8 cellular contexts compared by ENCODE assay signal in genomic region chr1:32072622-32073386, GRCh38. TPM values are rescaled to one million over a fixed set of nuclear protein-coding genes. Genes with fewer than 3 reads are reported as not detected.
DNase-seq lines count a peak whose midpoint lies in the region; ATAC-seq and TF ChIP-seq lines count a peak whose summit lies in the region.

Gene TMEM39B, plus strand, starts transcription at chr1:32072939. Its CDS starts 109 bp downstream, at chr1:32073048.

- peaks cover 14% of the 10 kb centered on the region for H3F3A ChIP-seq in DOHH2 (ENCODE audit: control insufficient read depth, insufficient read depth)
- H3F3A ChIP-seq in GM23248 (ENCODE audit: insufficient read depth), result peaks cover 24% of the 10 kb centered on the region

- ATAC-seq in activated T-cell treated with anti-CD3 and anti-CD28 coated beads, Interleukin-2, amount 50 U/mL, for 72 hours (replicated peaks in 1 of 2), result peak; percentile 89 to 90

- H3K4me1 Mint-ChIP-seq in activated T-cell treated with anti-CD3 and anti-CD28 coated beads, Interleukin-2, amount 50 U/mL, for 72 hours (ENCODE audit: low read depth), result peaks cover 45% of the 10 kb centered on the region

- no peaks in the 10 kb centered on the region for H3K9me2 ChIP-seq in DOHH2 (replicated peaks; ENCODE audit: control insufficient read depth, low read length)
- no peaks in the 10 kb centered on the region for H3K9me2 ChIP-seq in GM23248 (ENCODE audit: insufficient read depth)

- H3K36me3 Mint-ChIP-seq in activated T-cell treated with anti-CD3 and anti-CD28 coated beads, Interleukin-2, amount 50 U/mL, for 72 hours (ENCODE audit: insufficient read depth in 2 of 2), result peaks cover 1 to 7% of the 10 kb centered on the region in 2 donors

- H4K20me1 ChIP-seq in DOHH2 (ENCODE audit: control insufficient read depth, insufficient read depth, low read depth, low read length) (peaks cover 6% of the 10 kb centered on the region; the same call in 1 of the 2 replicates), GM23248 (ENCODE audit: insufficient read depth) (no peaks in the 10 kb centered on the region)

- H3K9me3 Mint-ChIP-seq in activated T-cell treated with anti-CD3 and anti-CD28 coated beads, Interleukin-2, amount 50 U/mL, for 72 hours, result no peaks in the 10 kb centered on the region

- no peaks in the 10 kb centered on the region for H3K27me3 Mint-ChIP-seq in activated T-cell treated with anti-CD3 and anti-CD28 coated beads, Interleukin-2, amount 50 U/mL, for 72 hours (ENCODE audit: low read depth)

- DNase-seq in GM23248 (peak; percentile 99), Kasumi-1 (lab: John Stamatoyannopoulos, UW) (peak; percentile 94 to 95), RKO (ENCODE audit: low spot score) (peak; percentile 96), esophagus muscularis mucosa (ENCODE audit: extremely low spot score) (peak; percentile 98), myocyte (ENCODE audit: low read depth) (peak; percentile 96)
- DNase-seq in activated T-cell treated with anti-CD3 and anti-CD28 coated beads, Interleukin-2, amount 50 U/mL, for 72 hours, result peak; percentile 95
- peak; percentile 88 to 90 for DNase-seq in stimulated activated CD8-positive, alpha-beta memory T cell treated with anti-CD3 and anti-CD28 coated beads, Interleukin-7, amount 100 ng/mL, for 48 hours (ENCODE audit: extremely low read depth in 1 of 2, low read depth in 1 of 2)

- 1% methylated on average over 43 to 64 of the region's 73 CpGs for WGBS in GM23248 (ENCODE audit: low coverage in 1 of 2, low lambda C conversion rate in 2 of 2, missing lambda C conversion rate in 2 of 2), 2 experiments
- WGBS in esophagus muscularis mucosa, result 0% methylated on average over 23 of the region's 73 CpGs

- TF ChIP-seq CTCF in DOHH2 (IDR thresholded peaks at IDR 0.05; ENCODE audit: low read depth, low read length, poor library complexity, severe bottlenecking), result no peak
- TF ChIP-seq CTCF in esophagus muscularis mucosa (IDR thresholded peaks at IDR 0.05), result peak in 2 of 3 experiments; percentile 26

- H3K4me3 ChIP-seq in DOHH2 (ENCODE audit: low read length) (peak within 1 kb of the TSS; percentile 85), GM23248 (peak within 1 kb of the TSS; percentile 85), esophagus muscularis mucosa (peak within 1 kb of the TSS; percentile 73 to 97 (median 84))

- TF ChIP-seq EP300 in esophagus muscularis mucosa (IDR thresholded peaks at IDR 0.05), result no peak

- peak within 1 kb of the TSS; percentile 77 for H3K27ac ChIP-seq in DOHH2 (ENCODE audit: low read depth, low read length)
- H3K27ac ChIP-seq in GM23248, result peak within 1 kb of the TSS; percentile 75
- peak within 1 kb of the TSS; percentile 86 to 95 (median 94) for H3K27ac ChIP-seq in esophagus muscularis mucosa (replicated peaks in 1 of 4)

- H3K27me3 ChIP-seq in DOHH2 (ENCODE audit: control insufficient read depth, low read length) (0 out of 2 replicates have a peak, but pooled peaks cover 4% of the 10 kb centered on the region), GM23248 (replicated peaks; ENCODE audit: insufficient read depth) (no peaks in the 10 kb centered on the region), esophagus muscularis mucosa (no peaks in the 10 kb centered on the region)

- peak; percentile 43 for TF ChIP-seq POLR2A in esophagus muscularis mucosa (IDR thresholded peaks at IDR 0.05; ENCODE audit: low read depth)

- in situ Hi-C loops in GM23248 (cut with MboI), result no loop called here

- intact Hi-C loops in esophagus muscularis mucosa (cut with DNase I), result loop anchor here (5.0 kb wide), 1 partner anchor 34 kb away; the partner anchor contains the start of gene KPNA6

- H3K4me1 ChIP-seq in DOHH2 (ENCODE audit: control insufficient read depth, low read length) (peaks cover 21% of the 10 kb centered on the region), GM23248 (ENCODE audit: insufficient read depth) (peaks cover 24% of the 10 kb centered on the region), esophagus muscularis mucosa (peaks cover 17 to 32% (median 21%) of the 10 kb centered on the region in 4 donors)

- H3K79me2 ChIP-seq in DOHH2 (ENCODE audit: control insufficient read depth, low read length) (peaks cover 21% of the 10 kb centered on the region), GM23248 (ENCODE audit: insufficient read depth) (peaks cover 19% of the 10 kb centered on the region)

- H3K9me3 ChIP-seq in DOHH2 (ENCODE audit: control insufficient read depth, insufficient read depth, low read length) (no peaks in the 10 kb centered on the region), GM23248 (ENCODE audit: low read depth) (no peaks in the 10 kb centered on the region), esophagus muscularis mucosa (no peaks in the 10 kb centered on the region)

- peak within 1 kb of the TSS; percentile 80 for H3K9ac ChIP-seq in GM23248

- H3K36me3 ChIP-seq in DOHH2 (ENCODE audit: control insufficient read depth, low read length) (peaks cover 29% of the 10 kb centered on the region), GM23248 (ENCODE audit: low read depth) (peaks cover 12% of the 10 kb centered on the region; the same call in 1 of the 2 replicates), esophagus muscularis mucosa (peaks cover 8 to 31% (median 25%) of the 10 kb centered on the region in 4 donors)

- peak within 1 kb of the TSS; percentile 92 for H3K27ac Mint-ChIP-seq in activated T-cell treated with anti-CD3 and anti-CD28 coated beads, Interleukin-2, amount 50 U/mL, for 72 hours

- H3K4me3 Mint-ChIP-seq in activated T-cell treated with anti-CD3 and anti-CD28 coated beads, Interleukin-2, amount 50 U/mL, for 72 hours, result peak within 1 kb of the TSS; percentile 89 to 95

- peak within 1 kb of the TSS; percentile 94 for H3K4me2 ChIP-seq in DOHH2 (ENCODE audit: low read length)
- peak within 1 kb of the TSS; percentile 87 for H3K4me2 ChIP-seq in GM23248 (ENCODE audit: unreplicated experiment)

- peak within 1 kb of the TSS; percentile 81 for H2AFZ ChIP-seq in GM23248

RNA-seq across cellular contexts. Expression of gene TMEM39B, which starts in this region (rescaled TPM):
- 5.7 and 6.8 TPM in 2 replicates for total RNA-seq in GM23248 (2014; rRNA removed; shearing (Covaris generic))
- polyA plus RNA-seq in GM23248 (2016; fragmentation: Nextera tagmentation; extraction: Ambion mirVana), result 21.4 and 24.1 TPM in 2 replicates
- total RNA-seq in activated T-cell treated with anti-CD3 and anti-CD28 coated beads, Interleukin-2, amount 50 U/mL, for 72 hours, result 10 to 100 TPM; 28.4 to 38.0 TPM
- total RNA-seq in esophagus muscularis mucosa (1 to 10 TPM; 2.9 to 6.1 (median 4.8) TPM), myocyte (4.9 and 5.6 TPM in 2 replicates)
- polyA plus RNA-seq in myocyte (2012), result 15.2 TPM

Comparison
In these comparisons a context has a peak if more than half of its experiments do, and no peak if none do; other contexts are left out.
1. Peak in every context shown above with its lines: DNase-seq, ATAC-seq, H3K4me3 ChIP-seq and H3K27ac ChIP-seq.